In genomic region chr11:61893981-61894380, GRCh38 we compare ENCODE assay signal across 1 cellular context.
TF ChIP-seq lines count a peak whose summit lies in the region.

No MANE protein-coding gene starts in this region.

TF ChIP-seq in GM23338, 12 proteins besides CTCF, POLR2A, EP300 and RAD21 (continued from another document):
- TF ChIP-seq, protein P1, sequence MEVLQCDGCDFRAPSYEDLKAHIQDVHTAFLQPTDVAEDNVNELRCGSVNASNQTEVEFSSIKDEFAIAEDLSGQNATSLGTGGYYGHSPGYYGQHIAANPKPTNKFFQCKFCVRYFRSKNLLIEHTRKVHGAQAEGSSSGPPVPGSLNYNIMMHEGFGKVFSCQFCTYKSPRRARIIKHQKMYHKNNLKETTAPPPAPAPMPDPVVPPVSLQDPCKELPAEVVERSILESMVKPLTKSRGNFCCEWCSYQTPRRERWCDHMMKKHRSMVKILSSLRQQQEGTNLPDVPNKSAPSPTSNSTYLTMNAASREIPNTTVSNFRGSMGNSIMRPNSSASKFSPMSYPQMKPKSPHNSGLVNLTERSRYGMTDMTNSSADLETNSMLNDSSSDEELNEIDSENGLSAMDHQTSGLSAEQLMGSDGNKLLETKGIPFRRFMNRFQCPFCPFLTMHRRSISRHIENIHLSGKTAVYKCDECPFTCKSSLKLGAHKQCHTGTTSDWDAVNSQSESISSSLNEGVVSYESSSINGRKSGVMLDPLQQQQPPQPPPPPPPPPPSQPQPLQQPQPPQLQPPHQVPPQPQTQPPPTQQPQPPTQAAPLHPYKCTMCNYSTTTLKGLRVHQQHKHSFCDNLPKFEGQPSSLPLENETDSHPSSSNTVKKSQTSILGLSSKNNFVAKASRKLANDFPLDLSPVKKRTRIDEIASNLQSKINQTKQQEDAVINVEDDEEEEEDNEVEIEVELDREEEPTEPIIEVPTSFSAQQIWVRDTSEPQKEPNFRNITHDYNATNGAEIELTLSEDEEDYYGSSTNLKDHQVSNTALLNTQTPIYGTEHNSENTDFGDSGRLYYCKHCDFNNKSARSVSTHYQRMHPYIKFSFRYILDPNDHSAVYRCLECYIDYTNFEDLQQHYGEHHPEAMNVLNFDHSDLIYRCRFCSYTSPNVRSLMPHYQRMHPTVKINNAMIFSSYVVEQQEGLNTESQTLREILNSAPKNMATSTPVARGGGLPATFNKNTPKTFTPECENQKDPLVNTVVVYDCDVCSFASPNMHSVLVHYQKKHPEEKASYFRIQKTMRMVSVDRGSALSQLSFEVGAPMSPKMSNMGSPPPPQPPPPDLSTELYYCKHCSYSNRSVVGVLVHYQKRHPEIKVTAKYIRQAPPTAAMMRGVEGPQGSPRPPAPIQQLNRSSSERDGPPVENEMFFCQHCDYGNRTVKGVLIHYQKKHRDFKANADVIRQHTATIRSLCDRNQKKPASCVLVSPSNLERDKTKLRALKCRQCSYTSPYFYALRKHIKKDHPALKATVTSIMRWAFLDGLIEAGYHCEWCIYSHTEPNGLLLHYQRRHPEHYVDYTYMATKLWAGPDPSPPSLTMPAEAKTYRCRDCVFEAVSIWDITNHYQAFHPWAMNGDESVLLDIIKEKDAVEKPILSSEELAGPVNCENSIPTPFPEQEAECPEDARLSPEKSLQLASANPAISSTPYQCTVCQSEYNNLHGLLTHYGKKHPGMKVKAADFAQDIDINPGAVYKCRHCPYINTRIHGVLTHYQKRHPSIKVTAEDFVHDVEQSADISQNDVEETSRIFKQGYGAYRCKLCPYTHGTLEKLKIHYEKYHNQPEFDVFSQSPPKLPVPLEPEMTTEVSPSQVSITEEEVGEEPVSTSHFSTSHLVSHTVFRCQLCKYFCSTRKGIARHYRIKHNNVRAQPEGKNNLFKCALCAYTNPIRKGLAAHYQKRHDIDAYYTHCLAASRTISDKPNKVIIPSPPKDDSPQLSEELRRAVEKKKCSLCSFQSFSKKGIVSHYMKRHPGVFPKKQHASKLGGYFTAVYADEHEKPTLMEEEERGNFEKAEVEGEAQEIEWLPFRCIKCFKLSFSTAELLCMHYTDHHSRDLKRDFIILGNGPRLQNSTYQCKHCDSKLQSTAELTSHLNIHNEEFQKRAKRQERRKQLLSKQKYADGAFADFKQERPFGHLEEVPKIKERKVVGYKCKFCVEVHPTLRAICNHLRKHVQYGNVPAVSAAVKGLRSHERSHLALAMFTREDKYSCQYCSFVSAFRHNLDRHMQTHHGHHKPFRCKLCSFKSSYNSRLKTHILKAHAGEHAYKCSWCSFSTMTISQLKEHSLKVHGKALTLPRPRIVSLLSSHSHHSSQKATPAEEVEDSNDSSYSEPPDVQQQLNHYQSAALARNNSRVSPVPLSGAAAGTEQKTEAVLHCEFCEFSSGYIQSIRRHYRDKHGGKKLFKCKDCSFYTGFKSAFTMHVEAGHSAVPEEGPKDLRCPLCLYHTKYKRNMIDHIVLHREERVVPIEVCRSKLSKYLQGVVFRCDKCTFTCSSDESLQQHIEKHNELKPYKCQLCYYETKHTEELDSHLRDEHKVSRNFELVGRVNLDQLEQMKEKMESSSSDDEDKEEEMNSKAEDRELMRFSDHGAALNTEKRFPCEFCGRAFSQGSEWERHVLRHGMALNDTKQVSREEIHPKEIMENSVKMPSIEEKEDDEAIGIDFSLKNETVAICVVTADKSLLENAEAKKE (CRISPR knock-in tag; IDR thresholded peaks at IDR 0.05) = no peak
